Comparison of ENCODE assay signal across 18 cellular contexts in the genomic region with DNA sequence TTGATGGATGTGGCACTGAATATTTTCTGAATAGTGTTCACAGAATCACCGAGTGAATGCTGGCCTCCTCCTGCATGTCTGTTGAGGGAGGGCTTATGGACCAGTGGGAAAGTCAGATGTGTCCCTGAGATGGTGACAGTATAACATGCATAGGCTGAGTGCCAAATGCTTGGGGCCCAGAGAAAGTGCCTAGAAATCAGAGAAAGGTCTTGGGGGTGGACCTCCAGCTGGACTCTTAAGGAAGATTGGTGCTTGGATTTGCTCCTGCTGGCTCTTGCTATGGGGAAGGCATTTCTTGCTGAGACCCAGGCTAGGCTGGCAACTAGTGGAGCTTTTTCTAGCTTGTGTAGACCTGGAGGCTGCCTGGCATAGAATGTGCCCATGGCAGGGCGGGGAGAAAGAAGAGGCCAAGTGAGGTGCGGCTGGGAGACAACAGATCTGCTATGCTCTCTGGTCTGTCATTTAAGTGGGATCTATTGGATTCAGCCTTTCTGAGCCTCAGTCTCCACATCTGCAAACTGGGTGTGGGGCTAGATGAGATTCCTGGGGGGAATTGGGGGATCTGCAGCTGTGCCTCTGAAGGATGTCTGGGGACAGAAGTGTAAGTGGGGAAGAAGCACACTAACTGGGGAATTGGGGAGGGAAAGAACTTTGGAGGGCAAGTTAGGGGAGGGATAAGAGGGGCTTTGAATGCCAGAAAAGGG. TPM values are rescaled to one million over a fixed set of nuclear protein-coding genes. Genes with fewer than 3 reads are reported as not detected.
DNase-seq lines count a peak whose midpoint lies in the region; ATAC-seq and TF ChIP-seq lines count a peak whose summit lies in the region.
"Had no signal": no experiment of that assay in that cellular context is flagged by ENCODE, and none has a peak within 500 bp of the region (broad histone marks: within the 10 kb centered on the region; RNA-seq: fewer than 3 reads in every experiment).

No MANE protein-coding gene starts in this region.

- TF ChIP-seq POLR2A in gastroesophageal sphincter (IDR thresholded peaks at IDR 0.05) (no peak), prostate gland (IDR thresholded peaks at IDR 0.05) (no peak)

- no peak overlapping the region for H3K4me3 Mint-ChIP-seq in stimulated activated naive B cell treated with anti-CD40 and anti-IgM and Interleukin-4, amounts not matched to agents 10 μg/mL and 1 μg/mL and 100 μg/mL, for 72 hours
- H3K4me3 Mint-ChIP-seq: naive B cell; stimulated activated naive CD8-positive, alpha-beta T cell treated with anti-CD3 and anti-CD28 coated beads, Interleukin-15, amount 100 ng/mL, for 72 hours had no signal

- no peak for TF ChIP-seq EP300 in gastroesophageal sphincter (IDR thresholded peaks at IDR 0.05)

- no peak for DNase-seq in prostate gland (ENCODE audit: low spot score)
- no peak for DNase-seq in stimulated activated naive B cell treated with anti-CD40 and anti-IgM and Interleukin-4, amounts not matched to agents 10 μg/mL and 1 μg/mL and 100 μg/mL, for 72 hours
- no peak for DNase-seq in globus pallidus (ENCODE audit: low spot score)
- DNase-seq in islet precursor cell: no peak
- DNase-seq in NOMO-1 (lab: John Stamatoyannopoulos, UW; ENCODE audit: unreplicated experiment in 2 of 2): no peak
- DNase-seq: activated CD4-positive, CD25-positive, alpha-beta regulatory T cell; activated gamma-delta T cell; hippocampal formation; kidney glomerular epithelial cell; naive B cell; NCI-H1694; NCI-H226; NK-92 treated with Interleukin-12 subunit alpha and Interleukin-12 subunit beta, amount 100 ng/mL, for 24 hours; stimulated activated naive CD8-positive, alpha-beta T cell treated with anti-CD3 and anti-CD28 coated beads, Interleukin-15, amount 100 ng/mL, for 72 hours had no signal

- H3K9me3 Mint-ChIP-seq in stimulated activated naive B cell treated with anti-CD40 and anti-IgM and Interleukin-4, amounts not matched to agents 10 μg/mL and 1 μg/mL and 100 μg/mL, for 72 hours: no peaks in the 10 kb centered on the region
- H3K9me3 Mint-ChIP-seq: naive B cell; stimulated activated naive CD8-positive, alpha-beta T cell treated with anti-CD3 and anti-CD28 coated beads, Interleukin-15, amount 100 ng/mL, for 72 hours had no signal

- H3K36me3 ChIP-seq in gastroesophageal sphincter (no peaks in the 10 kb centered on the region), prostate gland (no peaks in the 10 kb centered on the region)
- H3K36me3 ChIP-seq: HAP-1 had no signal

- peaks cover 0 to 6% of the 10 kb centered on the region in 2 donors for H3K27me3 Mint-ChIP-seq in stimulated activated naive B cell treated with anti-CD40 and anti-IgM and Interleukin-4, amounts not matched to agents 10 μg/mL and 1 μg/mL and 100 μg/mL, for 72 hours

- H3K36me3 Mint-ChIP-seq in stimulated activated naive B cell treated with anti-CD40 and anti-IgM and Interleukin-4, amounts not matched to agents 10 μg/mL and 1 μg/mL and 100 μg/mL, for 72 hours: no peaks in the 10 kb centered on the region
- H3K36me3 Mint-ChIP-seq: naive B cell had no signal

- intact Hi-C loops in prostate gland (cut with DNase I): loop anchor here (5.0 kb wide), 1 partner anchor 42 kb away; no protein-coding TSS in a partner anchor

- no peak for TF ChIP-seq CTCF in C4-2B (conservative IDR thresholded peaks at IDR 0.05)
- no peak for TF ChIP-seq CTCF in VCaP (conservative IDR thresholded peaks at IDR 0.05)
- no peak for TF ChIP-seq CTCF in gastroesophageal sphincter (IDR thresholded peaks at IDR 0.05)
- TF ChIP-seq CTCF in prostate gland (IDR thresholded peaks at IDR 0.05): no peak

- no peak overlapping the region for H3K27ac Mint-ChIP-seq in stimulated activated naive B cell treated with anti-CD40 and anti-IgM and Interleukin-4, amounts not matched to agents 10 μg/mL and 1 μg/mL and 100 μg/mL, for 72 hours
- H3K27ac Mint-ChIP-seq: stimulated activated naive CD8-positive, alpha-beta T cell treated with anti-CD3 and anti-CD28 coated beads, Interleukin-15, amount 100 ng/mL, for 72 hours had no signal

- 50% methylated on average over 1 of the region's 3 CpGs; no CpG with 5 or more reads in 1 of the 2 donors for WGBS in gastroesophageal sphincter (ENCODE audit: low coverage in 1 of 2), 2 donors
- WGBS in prostate gland: 62% methylated on average over 3 of the region's 3 CpGs

- H3K4me1 ChIP-seq in gastroesophageal sphincter (peaks cover 10 to 94% (median 31%) of the 10 kb centered on the region in 3 donors), prostate gland (replicated peaks) (peaks cover 21% of the 10 kb centered on the region)

- no peaks in the 10 kb centered on the region for H3K9me3 ChIP-seq in gastroesophageal sphincter
- no peaks in the 10 kb centered on the region for H3K9me3 ChIP-seq in prostate gland
- H3K9me3 ChIP-seq: HAP-1 had no signal

- no peak for ATAC-seq in gastroesophageal sphincter
- no peak for ATAC-seq in stimulated activated naive B cell treated with anti-CD40 and anti-IgM and Interleukin-4, amounts not matched to agents 10 μg/mL and 1 μg/mL and 100 μg/mL, for 72 hours (replicated peaks)
- ATAC-seq: stimulated activated naive CD8-positive, alpha-beta T cell treated with anti-CD3 and anti-CD28 coated beads, Interleukin-15, amount 100 ng/mL, for 72 hours had no signal

- H3K27ac ChIP-seq in C4-2B (peak overlapping the region; percentile 51), VCaP (peak overlapping the region; percentile 58), gastroesophageal sphincter (peak overlapping the region; percentile 71 to 86 (median 76)), prostate gland (peak overlapping the region; percentile 50 to 55)

- H3K4me1 Mint-ChIP-seq in stimulated activated naive B cell treated with anti-CD40 and anti-IgM and Interleukin-4, amounts not matched to agents 10 μg/mL and 1 μg/mL and 100 μg/mL, for 72 hours: peaks cover 11 to 28% of the 10 kb centered on the region in 2 donors
- H3K4me1 Mint-ChIP-seq: naive B cell had no signal

- no peaks in the 10 kb centered on the region for H3K27me3 ChIP-seq in gastroesophageal sphincter
- no peaks in the 10 kb centered on the region for H3K27me3 ChIP-seq in prostate gland (replicated peaks; ENCODE audit: insufficient read depth)

- H3K4me3 ChIP-seq in gastroesophageal sphincter (no peak overlapping the region), prostate gland (no peak overlapping the region)
- H3K4me3 ChIP-seq: HAP-1 had no signal

RNA-seq across cellular contexts. Expression of a gene that starts 27.4 kb away (rescaled TPM):
- 10 to 100 TPM; 14.8 to 27.7 (median 19.8) TPM for total RNA-seq in gastroesophageal sphincter
- 10 to 100 TPM; 38.5 to 46.1 TPM for total RNA-seq in prostate gland
